Comparison of ENCODE assay signal across 1 cellular context in the genomic region with DNA sequence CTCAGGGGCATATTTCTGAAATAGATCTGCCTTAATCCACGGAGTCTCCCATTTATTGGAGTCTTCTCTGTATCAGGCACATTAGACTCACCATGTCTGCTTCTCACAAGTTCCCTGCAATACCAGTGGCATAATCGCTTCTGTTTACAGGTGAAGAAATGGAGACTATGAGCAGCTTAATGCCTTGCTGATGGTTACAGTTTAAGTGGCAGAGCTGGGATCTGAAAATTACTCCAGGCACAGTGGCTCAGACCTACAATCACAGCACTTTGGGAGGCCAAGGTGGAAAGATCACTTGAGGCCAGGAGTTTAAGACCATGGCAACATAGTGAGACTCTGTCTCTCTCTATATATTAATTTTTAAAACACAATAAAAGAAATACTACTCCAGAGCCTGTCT.
TF ChIP-seq lines count a peak whose summit lies in the region.

No MANE protein-coding gene starts in this region.

TF ChIP-seq in SK-N-SH, 30 proteins besides CTCF, POLR2A, EP300 and RAD21 (continued from another document):
- TF ChIP-seq, protein P1, sequence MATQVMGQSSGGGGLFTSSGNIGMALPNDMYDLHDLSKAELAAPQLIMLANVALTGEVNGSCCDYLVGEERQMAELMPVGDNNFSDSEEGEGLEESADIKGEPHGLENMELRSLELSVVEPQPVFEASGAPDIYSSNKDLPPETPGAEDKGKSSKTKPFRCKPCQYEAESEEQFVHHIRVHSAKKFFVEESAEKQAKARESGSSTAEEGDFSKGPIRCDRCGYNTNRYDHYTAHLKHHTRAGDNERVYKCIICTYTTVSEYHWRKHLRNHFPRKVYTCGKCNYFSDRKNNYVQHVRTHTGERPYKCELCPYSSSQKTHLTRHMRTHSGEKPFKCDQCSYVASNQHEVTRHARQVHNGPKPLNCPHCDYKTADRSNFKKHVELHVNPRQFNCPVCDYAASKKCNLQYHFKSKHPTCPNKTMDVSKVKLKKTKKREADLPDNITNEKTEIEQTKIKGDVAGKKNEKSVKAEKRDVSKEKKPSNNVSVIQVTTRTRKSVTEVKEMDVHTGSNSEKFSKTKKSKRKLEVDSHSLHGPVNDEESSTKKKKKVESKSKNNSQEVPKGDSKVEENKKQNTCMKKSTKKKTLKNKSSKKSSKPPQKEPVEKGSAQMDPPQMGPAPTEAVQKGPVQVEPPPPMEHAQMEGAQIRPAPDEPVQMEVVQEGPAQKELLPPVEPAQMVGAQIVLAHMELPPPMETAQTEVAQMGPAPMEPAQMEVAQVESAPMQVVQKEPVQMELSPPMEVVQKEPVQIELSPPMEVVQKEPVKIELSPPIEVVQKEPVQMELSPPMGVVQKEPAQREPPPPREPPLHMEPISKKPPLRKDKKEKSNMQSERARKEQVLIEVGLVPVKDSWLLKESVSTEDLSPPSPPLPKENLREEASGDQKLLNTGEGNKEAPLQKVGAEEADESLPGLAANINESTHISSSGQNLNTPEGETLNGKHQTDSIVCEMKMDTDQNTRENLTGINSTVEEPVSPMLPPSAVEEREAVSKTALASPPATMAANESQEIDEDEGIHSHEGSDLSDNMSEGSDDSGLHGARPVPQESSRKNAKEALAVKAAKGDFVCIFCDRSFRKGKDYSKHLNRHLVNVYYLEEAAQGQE (IDR thresholded peaks at IDR 0.05; ENCODE audit: low read depth, low read length), result no peak
- TF ChIP-seq, protein P2, sequence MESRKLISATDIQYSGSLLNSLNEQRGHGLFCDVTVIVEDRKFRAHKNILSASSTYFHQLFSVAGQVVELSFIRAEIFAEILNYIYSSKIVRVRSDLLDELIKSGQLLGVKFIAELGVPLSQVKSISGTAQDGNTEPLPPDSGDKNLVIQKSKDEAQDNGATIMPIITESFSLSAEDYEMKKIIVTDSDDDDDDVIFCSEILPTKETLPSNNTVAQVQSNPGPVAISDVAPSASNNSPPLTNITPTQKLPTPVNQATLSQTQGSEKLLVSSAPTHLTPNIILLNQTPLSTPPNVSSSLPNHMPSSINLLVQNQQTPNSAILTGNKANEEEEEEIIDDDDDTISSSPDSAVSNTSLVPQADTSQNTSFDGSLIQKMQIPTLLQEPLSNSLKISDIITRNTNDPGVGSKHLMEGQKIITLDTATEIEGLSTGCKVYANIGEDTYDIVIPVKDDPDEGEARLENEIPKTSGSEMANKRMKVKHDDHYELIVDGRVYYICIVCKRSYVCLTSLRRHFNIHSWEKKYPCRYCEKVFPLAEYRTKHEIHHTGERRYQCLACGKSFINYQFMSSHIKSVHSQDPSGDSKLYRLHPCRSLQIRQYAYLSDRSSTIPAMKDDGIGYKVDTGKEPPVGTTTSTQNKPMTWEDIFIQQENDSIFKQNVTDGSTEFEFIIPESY (IDR thresholded peaks at IDR 0.05; ENCODE audit: borderline replicate concordance, low read depth), result no peak
- TF ChIP-seq, protein P3, sequence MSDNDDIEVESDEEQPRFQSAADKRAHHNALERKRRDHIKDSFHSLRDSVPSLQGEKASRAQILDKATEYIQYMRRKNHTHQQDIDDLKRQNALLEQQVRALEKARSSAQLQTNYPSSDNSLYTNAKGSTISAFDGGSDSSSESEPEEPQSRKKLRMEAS (IDR thresholded peaks at IDR 0.05; ENCODE audit: low read depth), result no peak
